Comparison of ENCODE assay signal across 11 cellular contexts in genomic region chr15:96324900-96325299, GRCh38. TPM values are rescaled to one million over a fixed set of nuclear protein-coding genes. Genes with fewer than 3 reads are reported as not detected.
A peak's percentile ranks its signal among the peaks of the same experiment; 100 is the strongest.
DNase-seq lines count a peak whose midpoint lies in the region; ATAC-seq, FAIRE-seq and TF ChIP-seq lines count a peak whose summit lies in the region.
"Had no signal": no experiment of that assay in that cellular context is flagged by ENCODE, and none has a peak within 500 bp of the region (broad histone marks: within the 10 kb centered on the region; RNA-seq: fewer than 3 reads in every experiment).

No MANE protein-coding gene starts in this region.

- peaks cover 35% of the 10 kb centered on the region for H3K79me2 ChIP-seq in mammary epithelial cell (ENCODE audit: insufficient read depth, low read length)
- peaks cover 2% of the 10 kb centered on the region for H3K79me2 ChIP-seq in HepG2 (ENCODE audit: insufficient read depth, low read length)

- H3K36me3 Mint-ChIP-seq in activated naive CD4-positive, alpha-beta T cell treated with anti-CD3 and anti-CD28 coated beads, Interleukin-2, amount 10 ng/mL, durations not matched to agents 7 days and 5 days = peaks cover 6% of the 10 kb centered on the region

- no TSS peak for BruUV-seq in mammary epithelial cell (replicated peaks; lab: Mats Ljungman, UMichigan)
- BruUV-seq in HepG2 (replicated peaks; lab: Mats Ljungman, UMichigan) = no TSS peak

- TF ChIP-seq CTCF in mammary epithelial cell (conservative IDR thresholded peaks at IDR 0.05 in 1 of 2, IDR thresholded peaks at IDR 0.05 in 1 of 2; ENCODE audit: extremely low read depth in 1 of 2, insufficient read depth in 1 of 2, low read depth in 1 of 2, low read length in 2 of 2) (no peak), HepG2 (CRISPR knock-in tag; IDR thresholded peaks at IDR 0.05) (no peak)

- H3K9ac ChIP-seq in mammary epithelial cell (ENCODE audit: insufficient read depth, low read length) = peak overlapping the region; percentile 91
- H3K9ac ChIP-seq in HepG2 (ENCODE audit: insufficient read depth, low read depth, low read length) = no peak overlapping the region
- peak overlapping the region; percentile 78 to 90 for H3K9ac ChIP-seq in stomach smooth muscle (ENCODE audit: low read length in 2 of 2)

- H4K20me1 ChIP-seq in mammary epithelial cell (ENCODE audit: insufficient read depth, low read length) = no peaks in the 10 kb centered on the region
- H4K20me1 ChIP-seq in HepG2 (ENCODE audit: insufficient read depth, low read length) = no peaks in the 10 kb centered on the region

- no peak overlapping the region for H3K4me3 Mint-ChIP-seq in activated naive CD4-positive, alpha-beta T cell treated with anti-CD3 and anti-CD28 coated beads, Interleukin-2, amount 10 ng/mL, durations not matched to agents 7 days and 5 days

- no peak overlapping the region for H3K27ac ChIP-seq in mammary epithelial cell (ENCODE audit: insufficient read depth, low read depth, low read length)
- H3K27ac ChIP-seq in HepG2 (ENCODE audit: extremely low read length, insufficient read depth, low read length) = no peak overlapping the region
- H3K27ac ChIP-seq in stomach smooth muscle (ENCODE audit: low read length) = peak overlapping the region; percentile 98
- H3K27ac ChIP-seq in effector memory CD4-positive, alpha-beta T cell (ENCODE audit: insufficient read depth, low read length, poor library complexity, severe bottlenecking) = no peak overlapping the region

- intact Hi-C loops in mammary epithelial cell (cut with micrococcal nuclease) (loop anchor here (5.0 to 10.0 kb wide), 3 partner anchors 250 to 1068 kb away; no protein-coding TSS in a partner anchor), HepG2 (cut with micrococcal nuclease; ENCODE audit: unreplicated experiment) (loop anchor here (5.0 to 10.0 kb wide), 2 partner anchors 260 to 273 kb away; no protein-coding TSS in a partner anchor)

- H3K9me3 ChIP-seq in mammary epithelial cell (replicated peaks; ENCODE audit: insufficient read depth, low read length) = no peaks in the 10 kb centered on the region
- no peaks in the 10 kb centered on the region for H3K9me3 ChIP-seq in HepG2 (ENCODE audit: low read length)
- no peaks in the 10 kb centered on the region for H3K9me3 ChIP-seq in stomach smooth muscle (ENCODE audit: control insufficient read depth in 2 of 2, low read length in 2 of 2)
- no peaks in the 10 kb centered on the region for H3K9me3 ChIP-seq in effector memory CD4-positive, alpha-beta T cell (ENCODE audit: control insufficient read depth, low read length)

- TF ChIP-seq EP300 in HepG2 (IDR thresholded peaks at IDR 0.05; ENCODE audit: low read depth in 2 of 2, low read length in 2 of 2) (no peak), HepG2 (CRISPR knock-in tag; IDR thresholded peaks at IDR 0.05; ENCODE audit: borderline replicate concordance) (no peak)

- ATAC-seq in HepG2 (no peak), HG02763 (IDR thresholded peaks at IDR 0.05; ENCODE audit: unreplicated experiment) (no peak)

- in situ Hi-C loops in mammary epithelial cell (cut with MboI; ENCODE audit: low sequenced_read_pairs in 2 of 2) (loop anchor here (10.0 to 25.0 kb wide), 5 partner anchors 50 to 1663 kb away; no protein-coding TSS in a partner anchor), HepG2 (cut with HindIII; ENCODE audit: extremely low pct_ligation_motif_present, low pct_unique_long_range_greater_than_20kb) (loop anchor here (5.0 to 25.0 kb wide), 4 partner anchors 63 to 1063 kb away; no protein-coding TSS in a partner anchor)

- FAIRE-seq in HepG2 (lab: Jason Lieb, UNC) = no peak
- FAIRE-seq: RCC 7860 had no signal

- no peak for TF ChIP-seq POLR2A in HepG2 (IDR thresholded peaks at IDR 0.05; ENCODE audit: insufficient read depth in 1 of 2, low read depth in 2 of 2, low read length in 2 of 2)

- H3K4me2 ChIP-seq in mammary epithelial cell (ENCODE audit: insufficient read depth, low read depth, low read length) (peak overlapping the region; percentile 73), HepG2 (ENCODE audit: low read depth, low read length) (peak overlapping the region; percentile 75)

- no peaks in the 10 kb centered on the region for H3K27me3 ChIP-seq in mammary epithelial cell (ENCODE audit: insufficient read depth, low read length)
- H3K27me3 ChIP-seq in HepG2 (ENCODE audit: control insufficient read depth in 1 of 2, insufficient read depth in 2 of 2, low read length in 2 of 2) = no peaks in the 10 kb centered on the region; a peak in 1 of 5 replicates
- H3K27me3 ChIP-seq in stomach smooth muscle (ENCODE audit: control insufficient read depth in 1 of 2, insufficient read depth in 2 of 2, low read length in 2 of 2) = no peaks in the 10 kb centered on the region
- peaks cover 30% of the 10 kb centered on the region for H3K27me3 ChIP-seq in effector memory CD4-positive, alpha-beta T cell (replicated peaks; ENCODE audit: control insufficient read depth, insufficient read depth, low read length, poor library complexity, severe bottlenecking)

- CTCF ChIA-PET in mammary epithelial cell (lab: Charles Lee; ENCODE audit: low non-redundant PET) (no interaction called here), HepG2 (lab: Yijun Ruan, JAX; ENCODE audit: low intra/inter-chr PET ratio, low total read pairs) (no interaction called here)
- CTCF ChIA-PET in activated naive CD4-positive, alpha-beta T cell treated with anti-CD3 and anti-CD28 coated beads, Interleukin-2, amount 10 ng/mL, durations not matched to agents 7 days and 5 days (lab: Charles Lee) = no interaction called here

- POLR2A ChIA-PET in HepG2 (lab: Yijun Ruan, JAX) = no interaction called here

- peaks cover 2% of the 10 kb centered on the region for H3K9me3 Mint-ChIP-seq in activated naive CD4-positive, alpha-beta T cell treated with anti-CD3 and anti-CD28 coated beads, Interleukin-2, amount 10 ng/mL, durations not matched to agents 7 days and 5 days

- TF ChIP-seq RAD21 in HepG2 (CRISPR knock-in tag; IDR thresholded peaks at IDR 0.05) = no peak

- no peak overlapping the region for H3K27ac Mint-ChIP-seq in activated naive CD4-positive, alpha-beta T cell treated with anti-CD3 and anti-CD28 coated beads, Interleukin-2, amount 10 ng/mL, durations not matched to agents 7 days and 5 days

- H3K27me3 Mint-ChIP-seq in activated naive CD4-positive, alpha-beta T cell treated with anti-CD3 and anti-CD28 coated beads, Interleukin-2, amount 10 ng/mL, durations not matched to agents 7 days and 5 days = peaks cover 98% of the 10 kb centered on the region

- H3K36me3 ChIP-seq in mammary epithelial cell (ENCODE audit: insufficient read depth, low read length) (no peaks in the 10 kb centered on the region), HepG2 (replicated peaks in 1 of 2; ENCODE audit: control insufficient read depth in 1 of 2, insufficient read depth in 2 of 2, low read length in 2 of 2) (no peaks in the 10 kb centered on the region), stomach smooth muscle (ENCODE audit: control insufficient read depth in 2 of 2, insufficient read depth in 2 of 2, low read length in 2 of 2) (no peaks in the 10 kb centered on the region)
- H3K36me3 ChIP-seq in effector memory CD4-positive, alpha-beta T cell (ENCODE audit: control insufficient read depth, insufficient read depth, low read length) = no peaks in the 10 kb centered on the region

- peak overlapping the region; percentile 91 for H2AFZ ChIP-seq in mammary epithelial cell (ENCODE audit: low read depth, low read length)
- H2AFZ ChIP-seq in HepG2 (ENCODE audit: low read length) = no peak overlapping the region

- dilution Hi-C loops in mammary epithelial cell (cut with HindIII; ENCODE audit: low sequenced_read_pairs) = no loop called here

- peaks cover 3% of the 10 kb centered on the region for H3K4me1 Mint-ChIP-seq in activated naive CD4-positive, alpha-beta T cell treated with anti-CD3 and anti-CD28 coated beads, Interleukin-2, amount 10 ng/mL, durations not matched to agents 7 days and 5 days

- WGBS in mammary epithelial cell (ENCODE audit: low coverage, missing lambda C conversion rate) = 86% methylated on average over 3 of the region's 3 CpGs
- WGBS in HepG2 (ENCODE audit: low lambda C conversion rate) = 92% methylated on average over 3 of the region's 3 CpGs

- no peak overlapping the region for H3K4me3 ChIP-seq in mammary epithelial cell (replicated peaks in 1 of 3; ENCODE audit: insufficient read depth in 1 of 3, low read depth in 2 of 3, low read length in 3 of 3)
- H3K4me3 ChIP-seq in HepG2 (replicated peaks in 1 of 3; ENCODE audit: insufficient read depth in 1 of 3, low read depth in 2 of 3, low read length in 3 of 3) = no peak overlapping the region
- H3K4me3 ChIP-seq in stomach smooth muscle (ENCODE audit: low read length in 2 of 2) = peak overlapping the region; percentile 94 to 97
- H3K4me3 ChIP-seq in effector memory CD4-positive, alpha-beta T cell (ENCODE audit: insufficient read depth, low read depth, low read length, poor library complexity, severe bottlenecking) = no peak overlapping the region

- peaks cover 29% of the 10 kb centered on the region for H3K4me1 ChIP-seq in mammary epithelial cell (ENCODE audit: insufficient read depth, low read length)
- peaks cover 48% of the 10 kb centered on the region for H3K4me1 ChIP-seq in HepG2 (ENCODE audit: insufficient read depth, low read length)
- H3K4me1 ChIP-seq in stomach smooth muscle (ENCODE audit: control insufficient read depth, insufficient read depth, low read length) = peaks cover 37% of the 10 kb centered on the region
- no peaks in the 10 kb centered on the region for H3K4me1 ChIP-seq in effector memory CD4-positive, alpha-beta T cell (ENCODE audit: control insufficient read depth, insufficient read depth, low read length, poor library complexity, severe bottlenecking)

- peak; percentile 13 for DNase-seq in HT-29 (ENCODE audit: low spot score)
- no peak for DNase-seq in mammary epithelial cell
- no peak for DNase-seq in HepG2 (ENCODE audit: low spot score)
- no peak for DNase-seq in effector memory CD4-positive, alpha-beta T cell
- DNase-seq in activated naive CD4-positive, alpha-beta T cell treated with anti-CD3 and anti-CD28 coated beads, Interleukin-2, amount 10 ng/mL, durations not matched to agents 7 days and 5 days = no peak
- no peak for DNase-seq in activated CD4-positive, CD25-positive, alpha-beta regulatory T cell treated with anti-CD3 and anti-CD28 coated beads, Interleukin-2, amount 50 U/mL, for 72 hours
- DNase-seq: DMS 273 treated with DMSO at 0.1 percent for 48 hours, NCI-H146 had no signal

RNA-seq across cellular contexts. Expression of gene NR2F2, which starts 5.6 kb away (rescaled TPM):
- 12.6 and 14.0 TPM in 2 replicates for total RNA-seq in HT-29 (2014; rRNA removed; shearing (Covaris generic))
- total RNA-seq in mammary epithelial cell = 10 to 100 TPM in 1 of 2 donors, 1 to 10 TPM in 1; 3.2 to 34.1 TPM
- 17.8 TPM for polyA plus RNA-seq in mammary epithelial cell
- polyA minus RNA-seq in mammary epithelial cell = 31.9 TPM
- 3.5 and 5.0 TPM in 2 replicates for total RNA-seq in HepG2 (2016; rRNA removed; fragmentation: Illumina TruSeq; extraction: Trizol)
- 0.61 and 0.79 TPM in 2 replicates for total RNA-seq in HepG2 (2016; cell fraction: cytosol; rRNA removed; fragmentation: Illumina TruSeq; extraction: Trizol; ENCODE audit: low read depth)
- total RNA-seq in HepG2 (2016; cell fraction: insoluble cytoplasmic fraction; rRNA removed; fragmentation: Illumina TruSeq; extraction: Trizol) = 3.8 and 4.3 TPM in 2 replicates
- total RNA-seq in HepG2 (2016; cell fraction: membrane; rRNA removed; fragmentation: Illumina TruSeq; extraction: Trizol) = 2.4 and 2.8 TPM in 2 replicates
- 8.2 and 8.4 TPM in 2 replicates for total RNA-seq in HepG2 (2016; cell fraction: nucleus; rRNA removed; fragmentation: Illumina TruSeq; extraction: Trizol)
- polyA plus RNA-seq in HepG2 (2011; rRNA removed) = 4.0 and 4.7 TPM in 2 replicates
- polyA plus RNA-seq in HepG2 (2011; cell fraction: cytosol; rRNA removed) = 3.5 and 3.6 TPM in 2 replicates
- 13.5 and 15.0 TPM in 2 replicates for polyA plus RNA-seq in HepG2 (2011; cell fraction: nucleus; rRNA removed)
- polyA plus RNA-seq in HepG2 (2012) = 20.1 and 28.6 TPM in 2 replicates
- 0.70 TPM in 2 replicates for polyA plus RNA-seq in HepG2 (2016; cell fraction: cytosol; fragmentation: Illumina TruSeq; extraction: Trizol; ENCODE audit: low read depth)
- polyA plus RNA-seq in HepG2 (2016; cell fraction: insoluble cytoplasmic fraction; fragmentation: Illumina TruSeq; extraction: Trizol; ENCODE audit: low read depth) = 14.4 and 16.5 TPM in 2 replicates
- polyA plus RNA-seq in HepG2 (2016; cell fraction: membrane; fragmentation: Illumina TruSeq; extraction: Trizol; ENCODE audit: low read depth) = 3.3 and 3.6 TPM in 2 replicates
- 27.1 and 27.3 TPM in 2 replicates for polyA plus RNA-seq in HepG2 (2016; cell fraction: nucleus; fragmentation: Illumina TruSeq; extraction: Trizol; ENCODE audit: insufficient read depth, low read depth)
- 15.2 and 51.3 TPM in 2 replicates for polyA minus RNA-seq in HepG2 (2011; rRNA and poly(A)+ RNA removed; ENCODE audit: low replicate concordance)
- 6.7 and 11.9 TPM in 2 replicates for polyA minus RNA-seq in HepG2 (2011; cell fraction: cytosol; rRNA and poly(A)+ RNA removed)
- 11.7 and 14.2 TPM in 2 replicates for polyA minus RNA-seq in HepG2 (2011; cell fraction: nucleus; rRNA and poly(A)+ RNA removed)

Comparison
In these comparisons a context has a peak if more than half of its experiments do, and no peak if none do; other contexts are left out.
1. H3K4me3 ChIP-seq: peak in stomach smooth muscle (2 of 2); none in mammary epithelial cell (0 of 3), HepG2 (0 of 3) and effector memory CD4-positive, alpha-beta T cell (single experiment).